Comparison of ENCODE assay signal across 8 cellular contexts in genomic region chr2:130391058-130391871, GRCh38. TPM values are rescaled to one million over a fixed set of nuclear protein-coding genes. Genes with fewer than 3 reads are reported as not detected.
DNase-seq lines count a peak whose midpoint lies in the region; ATAC-seq and TF ChIP-seq lines count a peak whose summit lies in the region.

No MANE protein-coding gene starts in this region.

- H3K4me1 Mint-ChIP-seq in IgD-negative memory B cell = peaks cover 34 to 47% (median 36%) of the 10 kb centered on the region in 3 donors

- no peaks in the 10 kb centered on the region for H3K9me3 Mint-ChIP-seq in IgD-negative memory B cell

- H3F3A ChIP-seq in DOHH2 (ENCODE audit: control insufficient read depth, insufficient read depth) (peaks cover 41% of the 10 kb centered on the region), neural cell (ENCODE audit: insufficient read depth, low read length, poor library complexity, severe bottlenecking) (no peaks in the 10 kb centered on the region)

- ATAC-seq in GM21723 (IDR thresholded peaks at IDR 0.05; ENCODE audit: unreplicated experiment) (peak; percentile 92), foreskin keratinocyte (peak; percentile 83), thoracic aorta (ENCODE audit: insufficient number of reproducible peaks, low FRiP score, low read depth) (peak; percentile 77)

- H3K4me3 Mint-ChIP-seq in IgD-negative memory B cell = peak overlapping the region; percentile 75 to 97 (median 94)

- H3K9me2 ChIP-seq in DOHH2 (replicated peaks; ENCODE audit: control insufficient read depth, low read length) (no peaks in the 10 kb centered on the region), neural cell (ENCODE audit: insufficient read depth, low read length) (no peaks in the 10 kb centered on the region)

- TF ChIP-seq CTCF in DOHH2 (IDR thresholded peaks at IDR 0.05; ENCODE audit: low read depth, low read length, poor library complexity, severe bottlenecking) (no peak), foreskin keratinocyte (conservative IDR thresholded peaks at IDR 0.05) (no peak), neural cell (IDR thresholded peaks at IDR 0.05; ENCODE audit: poor library complexity, severe bottlenecking) (no peak), thoracic aorta (IDR thresholded peaks at IDR 0.05) (no peak)

- TF ChIP-seq RAD21 in neural cell (conservative IDR thresholded peaks at IDR 0.05) = no peak

- H2AFZ ChIP-seq in neural cell (ENCODE audit: low read depth, low read length) = peak overlapping the region; percentile 53

- H3K36me3 ChIP-seq in DOHH2 (ENCODE audit: control insufficient read depth, low read length) (peaks cover 13% of the 10 kb centered on the region; the same call in 1 of the 2 replicates), neural cell (ENCODE audit: insufficient read depth, low read length) (no peaks in the 10 kb centered on the region), thoracic aorta (no peaks in the 10 kb centered on the region)

- H4K20me1 ChIP-seq in DOHH2 (ENCODE audit: control insufficient read depth, insufficient read depth, low read depth, low read length) (no peaks in the 10 kb centered on the region), neural cell (ENCODE audit: insufficient read depth) (no peaks in the 10 kb centered on the region)

- H3K27me3 Mint-ChIP-seq in IgD-negative memory B cell = peaks cover 2% of the 10 kb centered on the region

- peaks cover 79% of the 10 kb centered on the region for H3K4me1 ChIP-seq in DOHH2 (ENCODE audit: control insufficient read depth, low read length)
- H3K4me1 ChIP-seq in foreskin keratinocyte = peaks cover 2% of the 10 kb centered on the region
- peaks cover 10 to 16% of the 10 kb centered on the region in 2 donors for H3K4me1 ChIP-seq in thoracic aorta (ENCODE audit: control insufficient read depth in 1 of 2, low read depth in 2 of 2)

- peak overlapping the region; percentile 80 for H3K4me2 ChIP-seq in DOHH2 (ENCODE audit: low read length)
- peak overlapping the region; percentile 64 for H3K4me2 ChIP-seq in neural cell (ENCODE audit: low read length)

- H3K4me3 ChIP-seq in DOHH2 (ENCODE audit: low read length) (peak overlapping the region; percentile 74), neural cell (ENCODE audit: low read length) (peak overlapping the region; percentile 75), thoracic aorta (peak overlapping the region; percentile 82)

- H3K9ac ChIP-seq in neural cell (ENCODE audit: low read length) = peak overlapping the region; percentile 73

- H3K9me3 ChIP-seq in DOHH2 (ENCODE audit: control insufficient read depth, insufficient read depth, low read length) (no peaks in the 10 kb centered on the region), neural cell (ENCODE audit: low read length) (no peaks in the 10 kb centered on the region), thoracic aorta (no peaks in the 10 kb centered on the region)

- TF ChIP-seq EP300 in neural cell (conservative IDR thresholded peaks at IDR 0.05; ENCODE audit: poor library complexity, severe bottlenecking) = no peak

- peaks cover 1% of the 10 kb centered on the region for H3K36me3 Mint-ChIP-seq in IgD-negative memory B cell

- peak overlapping the region; percentile 14 to 95 (median 19) for H3K27ac Mint-ChIP-seq in IgD-negative memory B cell

- H3K27me3 ChIP-seq in DOHH2 (ENCODE audit: control insufficient read depth, low read length) (no peaks in the 10 kb centered on the region), foreskin keratinocyte (no peaks in the 10 kb centered on the region), neural cell (ENCODE audit: insufficient read depth, low read depth, low read length) (no peaks in the 10 kb centered on the region), thoracic aorta (replicated peaks; ENCODE audit: insufficient read depth) (no peaks in the 10 kb centered on the region)

- H3K79me2 ChIP-seq in DOHH2 (ENCODE audit: control insufficient read depth, low read length) (peaks cover 18% of the 10 kb centered on the region), neural cell (replicated peaks; ENCODE audit: insufficient read depth, low read length) (no peaks in the 10 kb centered on the region)

- DNase-seq in RPMI7951 (ENCODE audit: low read depth) (peak; percentile 74), activated gamma-delta T cell treated with Interleukin-2 at 50 U/mL for 16 hours (peak; percentile 44), foreskin keratinocyte (peak in 1 of 2 donors; percentile 49), thoracic aorta (ENCODE audit: low spot score) (no peak)

- H3K27ac ChIP-seq in DOHH2 (ENCODE audit: low read depth, low read length) = peak overlapping the region; percentile 99
- H3K27ac ChIP-seq in foreskin keratinocyte = no peak overlapping the region
- H3K27ac ChIP-seq in neural cell (ENCODE audit: low read length) = peak overlapping the region; percentile 47
- H3K27ac ChIP-seq in thoracic aorta = peak overlapping the region; percentile 71 to 82

TF ChIP-seq in neural cell, 6 proteins besides CTCF, POLR2A, EP300 and RAD21:
- TF ChIP-seq REST (IDR thresholded peaks at IDR 0.05; ENCODE audit: borderline replicate concordance) = no peak
- no peak for TF ChIP-seq EZH2 (IDR thresholded peaks at IDR 0.05; ENCODE audit: borderline replicate concordance, insufficient read depth, low read length, poor library complexity, severe bottlenecking)
- TF ChIP-seq SMC3 (conservative IDR thresholded peaks at IDR 0.05; ENCODE audit: poor library complexity) = peak; percentile 19
- no peak for TF ChIP-seq TAF1 (IDR thresholded peaks at IDR 0.05; ENCODE audit: low read depth)
- TF ChIP-seq POLR2AphosphoS5 (IDR thresholded peaks at IDR 0.05) = peak; percentile 54

RNA-seq across cellular contexts. Expression of gene PTPN18, which starts 35.4 kb away (rescaled TPM):
- polyA plus RNA-seq in IgD-negative memory B cell = 124 TPM
- 26.0 and 28.4 TPM in 2 replicates for total RNA-seq in RPMI7951 (2014; rRNA removed; shearing (Covaris generic))
- 16.3 and 18.8 TPM in 2 replicates for total RNA-seq in foreskin keratinocyte
- 14.4 and 14.6 TPM in 2 replicates for polyA plus RNA-seq in foreskin keratinocyte
- 4.2 and 13.3 TPM in 2 replicates for polyA plus RNA-seq in neural cell
- polyA minus RNA-seq in neural cell = 8.5 and 10.8 TPM in 2 replicates
- total RNA-seq in thoracic aorta = 10 to 100 TPM; 79.2 to 93.3 TPM

RNA-seq across cellular contexts. Expression of gene IMP4, which starts 48.6 kb away (rescaled TPM):
- polyA plus RNA-seq in IgD-negative memory B cell (102 TPM), foreskin keratinocyte (135 and 142 TPM in 2 replicates), neural cell (78.0 and 81.4 TPM in 2 replicates)
- total RNA-seq in RPMI7951 (2014; rRNA removed; shearing (Covaris generic)) = 103 and 118 TPM in 2 replicates
- total RNA-seq in foreskin keratinocyte (107 and 120 TPM in 2 replicates), thoracic aorta (100 to 1,000 TPM in 1 of 2 donors, 10 to 100 TPM in 1; 67.4 to 166 TPM)
- polyA minus RNA-seq in neural cell = 49.2 and 51.6 TPM in 2 replicates
